ENCODE assay signal across 12 cellular contexts in the genomic region with DNA sequence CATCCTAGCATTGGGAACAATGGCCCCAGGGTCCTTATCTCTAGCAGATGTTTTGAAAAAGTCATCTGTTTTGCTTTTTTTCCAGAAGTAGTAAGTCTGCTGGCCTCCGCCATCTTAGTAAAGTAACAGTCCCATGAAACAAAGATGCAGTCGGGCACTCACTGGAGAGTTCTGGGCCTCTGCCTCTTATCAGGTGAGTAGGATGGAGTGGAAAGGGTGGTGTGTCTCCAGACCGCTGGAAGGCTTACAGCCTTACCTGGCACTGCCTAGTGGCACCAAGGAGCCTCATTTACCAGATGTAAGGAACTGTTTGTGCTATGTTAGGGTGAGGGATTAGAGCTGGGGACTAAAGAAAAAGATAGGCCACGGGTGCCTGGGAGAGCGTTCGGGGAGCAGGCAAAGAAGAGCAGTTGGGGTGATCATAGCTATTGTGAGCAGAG. TPM values are rescaled to one million over a fixed set of nuclear protein-coding genes. Genes with fewer than 3 reads are reported as not detected.
A peak's percentile ranks its signal among the peaks of the same experiment; 100 is the strongest.
DNase-seq lines count a peak whose midpoint lies in the region; ATAC-seq and TF ChIP-seq lines count a peak whose summit lies in the region.
"Had no signal": no experiment of that assay in that cellular context is flagged by ENCODE, and none has a peak within 500 bp of the region (broad histone marks: within the 10 kb centered on the region; RNA-seq: fewer than 3 reads in every experiment).

No MANE protein-coding gene starts in this region.

- peaks cover 88% of the 10 kb centered on the region for H3K4me1 Mint-ChIP-seq in CD4-positive, alpha-beta T cell (ENCODE audit: low read depth)
- peaks cover 69% of the 10 kb centered on the region for H3K4me1 Mint-ChIP-seq in activated naive CD4-positive, alpha-beta T cell treated with anti-CD3 and anti-CD28 coated beads for 36 hours (ENCODE audit: low read depth)
- H3K4me1 Mint-ChIP-seq in natural killer cell: peaks cover 49 to 81% of the 10 kb centered on the region in 2 donors

- CTCF ChIA-PET in CD4-positive, alpha-beta T cell (lab: Charles Lee): interaction anchor here (0.9 to 2.4 kb wide), 5 partner anchors 9 to 106 kb away, joined by 3 to 19 read pairs (median 5); partner anchors contain the start of gene CD3D
- CTCF ChIA-PET in activated naive CD4-positive, alpha-beta T cell treated with anti-CD3 and anti-CD28 coated beads for 36 hours (lab: Charles Lee): interaction anchor here (1.0 to 11.5 kb wide), 8 partner anchors 9 to 106 kb away, joined by 3 to 110 read pairs (median 10); partner anchors contain the start of genes CD3D, CD3G and JAML

- POLR2A ChIA-PET in CD4-positive, alpha-beta T cell (lab: Charles Lee): interaction anchor here (0.6 to 4.5 kb wide), 22 partner anchors 8 to 1009 kb away, joined by 3 to 32 read pairs (median 5); partner anchors contain the start of genes JAML, KMT2A, MPZL2 and MPZL3

- H3K36me3 ChIP-seq in Peyer's patch: no peaks in the 10 kb centered on the region
- H3K36me3 ChIP-seq: heart left ventricle had no signal

- no peaks in the 10 kb centered on the region for H3K4me1 ChIP-seq in Peyer's patch
- H3K4me1 ChIP-seq: heart left ventricle had no signal

- DNase-seq in CD4-positive, alpha-beta T cell: peak in 9 of 10 experiments; percentile 19 to 59 (median 30)
- DNase-seq in Peyer's patch (no peak), natural killer cell (no peak), NCI-H1436 (lab: John Stamatoyannopoulos, UW) (no peak), NCI-H345 treated with DMSO at 0.1 percent for 48 hours (lab: John Stamatoyannopoulos, UW; ENCODE audit: unreplicated experiment) (no peak)
- DNase-seq in activated naive CD4-positive, alpha-beta T cell treated with anti-CD3 and anti-CD28 coated beads for 36 hours: no peak
- DNase-seq: heart left ventricle, HFFc6, NCI-H1930 had no signal

- no peak for TF ChIP-seq CTCF in CD4-positive, alpha-beta T cell (IDR thresholded peaks at IDR 0.05)
- TF ChIP-seq CTCF in Peyer's patch (IDR thresholded peaks at IDR 0.05) (no peak), natural killer cell (IDR thresholded peaks at IDR 0.05) (no peak)

- H3K9me3 Mint-ChIP-seq in CD4-positive, alpha-beta T cell: no peaks in the 10 kb centered on the region
- no peaks in the 10 kb centered on the region for H3K9me3 Mint-ChIP-seq in activated naive CD4-positive, alpha-beta T cell treated with anti-CD3 and anti-CD28 coated beads for 36 hours
- no peaks in the 10 kb centered on the region for H3K9me3 Mint-ChIP-seq in natural killer cell
- H3K9me3 Mint-ChIP-seq: HFFc6 had no signal

- H3K27ac ChIP-seq in CD4-positive, alpha-beta T cell (ENCODE audit: low read depth, low read length): peak overlapping the region; percentile 88
- H3K27ac ChIP-seq in Peyer's patch: peak overlapping the region; percentile 68 to 73 (median 72)

- H3K27me3 ChIP-seq in CD4-positive, alpha-beta T cell (ENCODE audit: control insufficient read depth, insufficient read depth, low read length): no peaks in the 10 kb centered on the region
- no peaks in the 10 kb centered on the region for H3K27me3 ChIP-seq in Peyer's patch

- H3K27ac Mint-ChIP-seq in CD4-positive, alpha-beta T cell: peak overlapping the region; percentile 100
- peak overlapping the region; percentile 100 for H3K27ac Mint-ChIP-seq in activated naive CD4-positive, alpha-beta T cell treated with anti-CD3 and anti-CD28 coated beads for 36 hours
- peak overlapping the region; percentile 92 to 98 for H3K27ac Mint-ChIP-seq in natural killer cell
- H3K27ac Mint-ChIP-seq: HFFc6 had no signal

- no peaks in the 10 kb centered on the region for H3K9me3 ChIP-seq in CD4-positive, alpha-beta T cell (ENCODE audit: control insufficient read depth, low read length)
- no peaks in the 10 kb centered on the region for H3K9me3 ChIP-seq in Peyer's patch
- H3K9me3 ChIP-seq: heart left ventricle had no signal

- H3K4me3 Mint-ChIP-seq in CD4-positive, alpha-beta T cell: peak overlapping the region; percentile 96
- peak overlapping the region; percentile 98 for H3K4me3 Mint-ChIP-seq in activated naive CD4-positive, alpha-beta T cell treated with anti-CD3 and anti-CD28 coated beads for 36 hours
- peak overlapping the region; percentile 82 for H3K4me3 Mint-ChIP-seq in natural killer cell
- H3K4me3 Mint-ChIP-seq: HFFc6 had no signal

- H3K4me3 ChIP-seq in Peyer's patch: peak overlapping the region; percentile 32 to 39 (median 36)

- TF ChIP-seq POLR2A in Peyer's patch (IDR thresholded peaks at IDR 0.05): no peak

- H3K36me3 Mint-ChIP-seq in CD4-positive, alpha-beta T cell (ENCODE audit: low read depth): peaks cover 54% of the 10 kb centered on the region
- peaks cover 46% of the 10 kb centered on the region for H3K36me3 Mint-ChIP-seq in activated naive CD4-positive, alpha-beta T cell treated with anti-CD3 and anti-CD28 coated beads for 36 hours (ENCODE audit: low read depth)
- H3K36me3 Mint-ChIP-seq in natural killer cell: no peaks in the 10 kb centered on the region

- intact Hi-C loops in CD4-positive, alpha-beta T cell (cut with DNase I, micrococcal nuclease): loop anchor here (1.0 to 10.0 kb wide), 5 partner anchors 39 to 134 kb away; partner anchors contain the start of genes CD3G (in 1 of the 2), KMT2A (in 1 of the 2) and MPZL3 (in 1 of the 2)
- intact Hi-C loops in activated naive CD4-positive, alpha-beta T cell treated with anti-CD3 and anti-CD28 coated beads for 36 hours (cut with micrococcal nuclease): loop anchor here (1.0 to 2.0 kb wide), 3 partner anchors 37 to 134 kb away; partner anchors contain the start of gene CD3D
- intact Hi-C loops in natural killer cell (cut with micrococcal nuclease): no loop called here

- H3K27me3 Mint-ChIP-seq in CD4-positive, alpha-beta T cell: no peaks in the 10 kb centered on the region
- H3K27me3 Mint-ChIP-seq in activated naive CD4-positive, alpha-beta T cell treated with anti-CD3 and anti-CD28 coated beads for 36 hours (ENCODE audit: low read depth): no peaks in the 10 kb centered on the region
- no peaks in the 10 kb centered on the region for H3K27me3 Mint-ChIP-seq in natural killer cell (ENCODE audit: low read depth in 2 of 2)

- ATAC-seq in CD4-positive, alpha-beta T cell (ENCODE audit: poor library complexity): peak; percentile 55
- ATAC-seq in natural killer cell: peak in 2 of 3 donors; percentile 31 to 32
- ATAC-seq in GM18517 (IDR thresholded peaks at IDR 0.05; ENCODE audit: unreplicated experiment): no peak
- no peak for ATAC-seq in HG03135 (IDR thresholded peaks at IDR 0.05; ENCODE audit: unreplicated experiment)
- ATAC-seq: heart left ventricle had no signal

RNA-seq across cellular contexts. Expression of gene CD3E, which starts 0.3 kb away (rescaled TPM):
- 100 to 1,000 TPM; 483 to 515 TPM for total RNA-seq in CD4-positive, alpha-beta T cell
- total RNA-seq in Peyer's patch (1 to 10 TPM; 6.6 to 9.9 (median 8.7) TPM), natural killer cell (100 to 1,000 TPM in 2 of 3 donors, 10 to 100 TPM in 1; 31.6 to 322 (median 155) TPM)
- total RNA-seq in activated naive CD4-positive, alpha-beta T cell treated with anti-CD3 and anti-CD28 coated beads for 36 hours: 100 to 1,000 TPM; 377 to 415 TPM
- total RNA-seq: G401, HFFc6 had no signal

RNA-seq across cellular contexts. Expression of gene CD3D, which starts 37.7 kb away (rescaled TPM):
- total RNA-seq in CD4-positive, alpha-beta T cell: 100 to 1,000 TPM; 265 to 274 TPM
- total RNA-seq in Peyer's patch (10 to 100 TPM; 15.4 to 26.6 (median 21.1) TPM), natural killer cell (10 to 100 TPM; 11.6 to 84.1 (median 12.0) TPM)
- 100 to 1,000 TPM; 259 to 285 TPM for total RNA-seq in activated naive CD4-positive, alpha-beta T cell treated with anti-CD3 and anti-CD28 coated beads for 36 hours
- total RNA-seq: G401, HFFc6 had no signal

RNA-seq across cellular contexts. Expression of gene CD3G, which starts 39.3 kb away (rescaled TPM):
- 100 to 1,000 TPM; 102 to 109 TPM for total RNA-seq in CD4-positive, alpha-beta T cell
- total RNA-seq in Peyer's patch (1 to 10 TPM; 4.7 to 7.0 (median 5.4) TPM), natural killer cell (10 to 100 TPM in 1 of 3 donors, 1 to 10 TPM in 2; 7.6 to 52.1 (median 8.2) TPM)
- total RNA-seq in activated naive CD4-positive, alpha-beta T cell treated with anti-CD3 and anti-CD28 coated beads for 36 hours: 100 to 1,000 TPM; 103 to 106 TPM
- total RNA-seq: G401, HFFc6 had no signal

RNA-seq across cellular contexts. Expression of gene MPZL2, which starts 40.7 kb away (rescaled TPM):
- total RNA-seq in CD4-positive, alpha-beta T cell: 1 to 10 TPM in 1 of 2 experiments, under 1 TPM in 1; 0.95 to 1.8 TPM
- total RNA-seq in Peyer's patch: 10 to 100 TPM; 21.0 to 32.4 (median 22.3) TPM
- 10 to 100 TPM; 25.3 to 28.4 TPM for total RNA-seq in activated naive CD4-positive, alpha-beta T cell treated with anti-CD3 and anti-CD28 coated beads for 36 hours
- total RNA-seq in natural killer cell: under 1 TPM in 2 of 3 donors, not detected in 1; 0.49 to 0.58 TPM
- total RNA-seq: G401, HFFc6 had no signal

RNA-seq across cellular contexts. Expression of gene MPZL3, which starts 52.7 kb away (rescaled TPM):
- total RNA-seq in CD4-positive, alpha-beta T cell: 10 to 100 TPM; 29.0 to 30.2 TPM
- total RNA-seq in Peyer's patch (10 to 100 TPM in 1 of 4 donors, 1 to 10 TPM in 2, under 1 TPM in 1; 0.83 to 15.4 (median 7.8) TPM), natural killer cell (1 to 10 TPM; 6.3 to 7.5 (median 6.7) TPM)
- 10 to 100 TPM; 29.3 to 30.5 TPM for total RNA-seq in activated naive CD4-positive, alpha-beta T cell treated with anti-CD3 and anti-CD28 coated beads for 36 hours
- total RNA-seq: G401 had no signal

Comparison
In these comparisons a context has a peak if more than half of its experiments do, and no peak if none do; other contexts are left out.
1. ATAC-seq: peak in CD4-positive, alpha-beta T cell (single experiment) and natural killer cell (2 of 3); none in GM18517 (single experiment) and HG03135 (single experiment).
2. DNase-seq: peak in CD4-positive, alpha-beta T cell (9 of 10); none in Peyer's patch (0 of 3), activated naive CD4-positive, alpha-beta T cell treated with anti-CD3 and anti-CD28 coated beads for 36 hours (single experiment), natural killer cell (single experiment), NCI-H1436 (single experiment) and NCI-H345 treated with DMSO at 0.1 percent for 48 hours (single experiment).
3. Peak in every context shown above with its lines, with median percentiles within 50 percentile points of each other: H3K27ac Mint-ChIP-seq and H3K4me3 Mint-ChIP-seq.